ENCODE assay signal across 18 cellular contexts in the genomic region with DNA sequence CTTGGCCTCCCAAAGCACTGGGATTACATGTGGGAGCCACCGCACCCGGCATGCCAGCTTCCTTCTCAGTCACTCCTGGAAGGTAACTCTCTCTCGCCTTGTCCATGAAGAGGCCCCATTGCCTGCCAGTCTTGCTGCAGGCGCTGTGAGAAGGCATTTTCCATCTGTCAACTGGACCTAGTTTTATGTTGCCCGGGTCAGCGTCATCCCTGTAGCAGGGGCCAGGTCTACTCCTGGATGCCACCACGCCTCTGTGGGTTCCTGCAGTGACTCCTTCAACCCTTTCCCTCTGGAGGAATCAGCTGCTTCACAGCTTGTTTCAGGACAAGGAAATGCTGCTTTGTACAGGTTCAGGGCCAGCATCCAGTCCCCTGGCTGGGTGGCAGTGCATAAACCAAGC. TPM values are rescaled to one million over a fixed set of nuclear protein-coding genes. Genes with fewer than 3 reads are reported as not detected.
DNase-seq lines count a peak whose midpoint lies in the region; ATAC-seq and TF ChIP-seq lines count a peak whose summit lies in the region.
"Had no signal": no experiment of that assay in that cellular context is flagged by ENCODE, and none has a peak within 500 bp of the region (broad histone marks: within the 10 kb centered on the region; RNA-seq: fewer than 3 reads in every experiment).

No MANE protein-coding gene starts in this region.

- peaks cover 19% of the 10 kb centered on the region; the same call in 1 of the 2 replicates for H3K36me3 ChIP-seq in OCI-LY1 (ENCODE audit: insufficient read depth, low read length)
- peaks cover 20% of the 10 kb centered on the region for H3K36me3 ChIP-seq in left ventricle myocardium inferior

- no peaks in the 10 kb centered on the region for H3K27me3 ChIP-seq in OCI-LY1 (ENCODE audit: insufficient read depth, low read length)
- peaks cover 5% of the 10 kb centered on the region for H3K27me3 ChIP-seq in left ventricle myocardium inferior (ENCODE audit: low read depth)
- H3K27me3 ChIP-seq: Peyer's patch had no signal

- H3K79me2 ChIP-seq in OCI-LY1 (ENCODE audit: insufficient read depth, low read length), result no peaks in the 10 kb centered on the region

- H3K9ac ChIP-seq in OCI-LY1 (ENCODE audit: low read length), result peak overlapping the region; percentile 47

- H4K20me1 ChIP-seq in OCI-LY1 (ENCODE audit: insufficient read depth, low read length), result no peaks in the 10 kb centered on the region

- H3K4me3 Mint-ChIP-seq in activated CD8-positive, alpha-beta memory T cell treated with anti-CD3 and anti-CD28 coated beads, Interleukin-2, amount 10 ng/mL, durations not matched to agents 7 days and 5 days, result no peak overlapping the region
- H3K4me3 Mint-ChIP-seq in central memory CD8-positive, alpha-beta T cell, result peak overlapping the region; percentile 99
- H3K4me3 Mint-ChIP-seq in stimulated activated effector memory CD8-positive, alpha-beta T cell treated with anti-CD3 and anti-CD28 coated beads, Interleukin-12 subunit alpha, Interleukin-12 subunit beta, amount 100 ng/mL, for 72 hours, result peak overlapping the region; percentile 99

- no peak for ATAC-seq in activated CD8-positive, alpha-beta memory T cell treated with anti-CD3 and anti-CD28 coated beads, Interleukin-2, amount 10 ng/mL, durations not matched to agents 7 days and 5 days
- no peak for ATAC-seq in central memory CD8-positive, alpha-beta T cell (replicated peaks; ENCODE audit: extremely low read depth, poor library complexity, severe bottlenecking)
- no peak for ATAC-seq in stimulated activated effector memory CD8-positive, alpha-beta T cell treated with anti-CD3 and anti-CD28 coated beads, Interleukin-12 subunit alpha, Interleukin-12 subunit beta, amount 100 ng/mL, for 72 hours
- no peak for ATAC-seq in HG03175 (IDR thresholded peaks at IDR 0.05; ENCODE audit: unreplicated experiment)

- H3F3A ChIP-seq in OCI-LY1 (ENCODE audit: insufficient read depth, low read length), result no peaks in the 10 kb centered on the region

- DNase-seq in activated CD8-positive, alpha-beta memory T cell treated with anti-CD3 and anti-CD28 coated beads, Interleukin-2, amount 10 ng/mL, durations not matched to agents 7 days and 5 days, result no peak
- no peak for DNase-seq in activated CD8-positive, alpha-beta memory T cell treated with anti-CD3 and anti-CD28 coated beads, Interleukin-2, amount 50 U/mL, for 4 hours
- DNase-seq in central memory CD8-positive, alpha-beta T cell (ENCODE audit: low spot score in 2 of 2), result no peak
- no peak for DNase-seq in stimulated activated effector memory CD8-positive, alpha-beta T cell treated with anti-CD3 and anti-CD28 coated beads, Interleukin-12 subunit alpha, Interleukin-12 subunit beta, amount 100 ng/mL, for 72 hours (ENCODE audit: low spot score in 2 of 2)
- DNase-seq in NCI-H146 (lab: John Stamatoyannopoulos, UW) (no peak), left ventricle myocardium inferior (no peak)
- DNase-seq: ACHN; Caco-2; effector memory CD4-positive, alpha-beta T cell; NCI-H2029 treated with DMSO at 0.1 percent for 48 hours; NCI-H526; right cardiac atrium had no signal

- peak overlapping the region; percentile 45; the same call in 1 of the 2 replicates for H3K4me2 ChIP-seq in OCI-LY1 (ENCODE audit: low read length)

- TF ChIP-seq CTCF in OCI-LY1 (IDR thresholded peaks at IDR 0.05; ENCODE audit: low read length) (no peak), left ventricle myocardium inferior (IDR thresholded peaks at IDR 0.05; ENCODE audit: borderline replicate concordance) (no peak)

- peaks cover 60% of the 10 kb centered on the region for H3K4me1 ChIP-seq in OCI-LY1 (ENCODE audit: insufficient read depth, low read length, severe bottlenecking)
- no peaks in the 10 kb centered on the region for H3K4me1 ChIP-seq in left ventricle myocardium inferior
- H3K4me1 ChIP-seq: Caco-2 had no signal

- peak overlapping the region; percentile 98 for H3K27ac Mint-ChIP-seq in activated CD8-positive, alpha-beta memory T cell treated with anti-CD3 and anti-CD28 coated beads, Interleukin-2, amount 10 ng/mL, durations not matched to agents 7 days and 5 days
- H3K27ac Mint-ChIP-seq in central memory CD8-positive, alpha-beta T cell (ENCODE audit: low read depth), result peak overlapping the region; percentile 94
- peak overlapping the region; percentile 98 for H3K27ac Mint-ChIP-seq in stimulated activated effector memory CD8-positive, alpha-beta T cell treated with anti-CD3 and anti-CD28 coated beads, Interleukin-12 subunit alpha, Interleukin-12 subunit beta, amount 100 ng/mL, for 72 hours

- CTCF ChIA-PET in activated CD8-positive, alpha-beta memory T cell treated with anti-CD3 and anti-CD28 coated beads, Interleukin-2, amount 10 ng/mL, durations not matched to agents 7 days and 5 days (lab: Charles Lee), result no interaction called here

- H2AFZ ChIP-seq in OCI-LY1 (ENCODE audit: low read length), result no peak overlapping the region

- H3K27me3 Mint-ChIP-seq in activated CD8-positive, alpha-beta memory T cell treated with anti-CD3 and anti-CD28 coated beads, Interleukin-2, amount 10 ng/mL, durations not matched to agents 7 days and 5 days, result no peaks in the 10 kb centered on the region
- no peaks in the 10 kb centered on the region for H3K27me3 Mint-ChIP-seq in central memory CD8-positive, alpha-beta T cell

- H3K9me2 ChIP-seq in OCI-LY1 (ENCODE audit: low read depth, low read length), result no peaks in the 10 kb centered on the region

- H3K9me3 ChIP-seq in OCI-LY1 (ENCODE audit: low read length) (no peaks in the 10 kb centered on the region), left ventricle myocardium inferior (replicated peaks) (no peaks in the 10 kb centered on the region)
- H3K9me3 ChIP-seq: Caco-2, Peyer's patch, thoracic aorta had no signal

- H3K27ac ChIP-seq in OCI-LY1 (ENCODE audit: low read depth, low read length, poor library complexity, severe bottlenecking), result peak overlapping the region; percentile 88
- H3K27ac ChIP-seq in left ventricle myocardium inferior (replicated peaks), result no peak overlapping the region
- H3K27ac ChIP-seq: thoracic aorta had no signal

- peak overlapping the region; percentile 14 for H3K4me3 ChIP-seq in OCI-LY1 (ENCODE audit: low read depth, low read length, poor library complexity, severe bottlenecking)
- H3K4me3 ChIP-seq in left ventricle myocardium inferior, result no peak overlapping the region
- H3K4me3 ChIP-seq: thoracic aorta had no signal

- peaks cover 39% of the 10 kb centered on the region for H3K4me1 Mint-ChIP-seq in activated CD8-positive, alpha-beta memory T cell treated with anti-CD3 and anti-CD28 coated beads, Interleukin-2, amount 10 ng/mL, durations not matched to agents 7 days and 5 days
- peaks cover 45% of the 10 kb centered on the region for H3K4me1 Mint-ChIP-seq in central memory CD8-positive, alpha-beta T cell
- H3K4me1 Mint-ChIP-seq in stimulated activated effector memory CD8-positive, alpha-beta T cell treated with anti-CD3 and anti-CD28 coated beads, Interleukin-12 subunit alpha, Interleukin-12 subunit beta, amount 100 ng/mL, for 72 hours, result peaks cover 58% of the 10 kb centered on the region

- H3K9me3 Mint-ChIP-seq in activated CD8-positive, alpha-beta memory T cell treated with anti-CD3 and anti-CD28 coated beads, Interleukin-2, amount 10 ng/mL, durations not matched to agents 7 days and 5 days (ENCODE audit: low read depth), result no peaks in the 10 kb centered on the region
- H3K9me3 Mint-ChIP-seq in central memory CD8-positive, alpha-beta T cell, result no peaks in the 10 kb centered on the region
- no peaks in the 10 kb centered on the region for H3K9me3 Mint-ChIP-seq in stimulated activated effector memory CD8-positive, alpha-beta T cell treated with anti-CD3 and anti-CD28 coated beads, Interleukin-12 subunit alpha, Interleukin-12 subunit beta, amount 100 ng/mL, for 72 hours

- intact Hi-C loops in left ventricle myocardium inferior (cut with micrococcal nuclease), result no loop called here

- peaks cover 36% of the 10 kb centered on the region for H3K36me3 Mint-ChIP-seq in activated CD8-positive, alpha-beta memory T cell treated with anti-CD3 and anti-CD28 coated beads, Interleukin-2, amount 10 ng/mL, durations not matched to agents 7 days and 5 days
- H3K36me3 Mint-ChIP-seq in central memory CD8-positive, alpha-beta T cell (ENCODE audit: insufficient read depth), result peaks cover 18% of the 10 kb centered on the region
- peaks cover 30% of the 10 kb centered on the region for H3K36me3 Mint-ChIP-seq in stimulated activated effector memory CD8-positive, alpha-beta T cell treated with anti-CD3 and anti-CD28 coated beads, Interleukin-12 subunit alpha, Interleukin-12 subunit beta, amount 100 ng/mL, for 72 hours

RNA-seq across cellular contexts. Expression of a gene that starts 2.6 kb away (rescaled TPM):
- 100 to 1,000 TPM in 1 of 2 experiments, 10 to 100 TPM in 1; 77.2 to 116 TPM for total RNA-seq in activated CD8-positive, alpha-beta memory T cell treated with anti-CD3 and anti-CD28 coated beads, Interleukin-2, amount 10 ng/mL, durations not matched to agents 7 days and 5 days
- 0.93 TPM for total RNA-seq in left ventricle myocardium inferior
- total RNA-seq: bronchial epithelial cell, Caco-2, M059J had no signal

RNA-seq across cellular contexts. Expression of a gene that starts 31.6 kb away (rescaled TPM):
- total RNA-seq in activated CD8-positive, alpha-beta memory T cell treated with anti-CD3 and anti-CD28 coated beads, Interleukin-2, amount 10 ng/mL, durations not matched to agents 7 days and 5 days, result 10 to 100 TPM; 19.0 to 24.6 TPM
- 2.5 TPM for total RNA-seq in left ventricle myocardium inferior

Comparison
In these comparisons a context has a peak if more than half of its experiments do, and no peak if none do; other contexts are left out.
1. RNA of a gene that starts 2.6 kb away (total RNA-seq): 77.2 to 116 TPM in activated CD8-positive, alpha-beta memory T cell treated with anti-CD3 and anti-CD28 coated beads, Interleukin-2, amount 10 ng/mL, durations not matched to agents 7 days and 5 days; 0.93 TPM in left ventricle myocardium inferior (single experiment); every median in the first group is over 10 times any median in the second.
2. Peak in every context shown above with its lines, with median percentiles within 50 percentile points of each other: H3K27ac Mint-ChIP-seq.